Comparison of ENCODE assay signal across 19 cellular contexts in genomic region chr11:13713982-13714381, GRCh38.
DNase-seq lines count a peak whose midpoint lies in the region; ATAC-seq lines count a peak whose summit lies in the region.
"Had no signal": no experiment of that assay in that cellular context is flagged by ENCODE, and none has a peak within 500 bp of the region (broad histone marks: within the 10 kb centered on the region; RNA-seq: fewer than 3 reads in every experiment).

No MANE protein-coding gene starts in this region.

- peaks cover 36 to 39% of the 10 kb centered on the region in 2 donors for H3K36me3 Mint-ChIP-seq in stimulated activated naive B cell treated with anti-CD40 and anti-IgM and Interleukin-4, amounts not matched to agents 10 μg/mL and 1 μg/mL and 100 μg/mL, for 72 hours
- peaks cover 44% of the 10 kb centered on the region for H3K36me3 Mint-ChIP-seq in effector memory CD8-positive, alpha-beta T cell (ENCODE audit: insufficient read depth)

- H3K9me3 Mint-ChIP-seq in stimulated activated naive B cell treated with anti-CD40 and anti-IgM and Interleukin-4, amounts not matched to agents 10 μg/mL and 1 μg/mL and 100 μg/mL, for 72 hours = no peaks in the 10 kb centered on the region
- no peaks in the 10 kb centered on the region for H3K9me3 Mint-ChIP-seq in effector memory CD8-positive, alpha-beta T cell
- H3K9me3 Mint-ChIP-seq: CD14-positive monocyte, IgD-negative memory B cell had no signal

- H3K27me3 Mint-ChIP-seq in stimulated activated naive B cell treated with anti-CD40 and anti-IgM and Interleukin-4, amounts not matched to agents 10 μg/mL and 1 μg/mL and 100 μg/mL, for 72 hours = no peaks in the 10 kb centered on the region
- no peaks in the 10 kb centered on the region for H3K27me3 Mint-ChIP-seq in effector memory CD8-positive, alpha-beta T cell
- H3K27me3 Mint-ChIP-seq: IgD-negative memory B cell had no signal

- no peaks in the 10 kb centered on the region for H3K4me1 Mint-ChIP-seq in stimulated activated naive B cell treated with anti-CD40 and anti-IgM and Interleukin-4, amounts not matched to agents 10 μg/mL and 1 μg/mL and 100 μg/mL, for 72 hours
- H3K4me1 Mint-ChIP-seq in effector memory CD8-positive, alpha-beta T cell (ENCODE audit: low read depth in 2 of 2) = peaks cover 14 to 20% of the 10 kb centered on the region in 2 donors
- H3K4me1 Mint-ChIP-seq: CD14-positive monocyte had no signal

- DNase-seq in NOMO-1 treated with DMSO at 0.1 percent for 48 hours (lab: John Stamatoyannopoulos, UW; ENCODE audit: unreplicated experiment) (peak; percentile 56), NOMO-1 treated with dmso at 0.1 percent for 144 hours (lab: John Stamatoyannopoulos, UW; ENCODE audit: unreplicated experiment) (no peak), NCI-H345 treated with DMSO at 0.1 percent for 48 hours (lab: John Stamatoyannopoulos, UW; ENCODE audit: unreplicated experiment) (no peak)
- DNase-seq in stimulated activated naive B cell treated with anti-CD40 and anti-IgM and Interleukin-4, amounts not matched to agents 10 μg/mL and 1 μg/mL and 100 μg/mL, for 72 hours = no peak
- DNase-seq in effector memory CD8-positive, alpha-beta T cell = no peak
- DNase-seq: DMS79 treated with DMSO at 0.1 percent for 48 hours, Karpas-422, NCI-H1092 treated with DMSO at 0.1 percent for 48 hours, NCI-H1694, NCI-H2081 treated with DMSO at 0.1 percent for 48 hours, NCI-H748 treated with DMSO at 0.1 percent for 48 hours, SJCRH30, T1000 had no signal

- peak; percentile 46 for ATAC-seq in HG02798 (IDR thresholded peaks at IDR 0.05; ENCODE audit: poor library complexity, unreplicated experiment)
- peak; percentile 59 for ATAC-seq in HG03565 (IDR thresholded peaks at IDR 0.05; ENCODE audit: unreplicated experiment)
- ATAC-seq in stimulated activated naive B cell treated with anti-CD40 and anti-IgM and Interleukin-4, amounts not matched to agents 10 μg/mL and 1 μg/mL and 100 μg/mL, for 72 hours (replicated peaks) = peak; percentile 60 to 69
- no peak for ATAC-seq in GM18498 (IDR thresholded peaks at IDR 0.05; ENCODE audit: unreplicated experiment)
- ATAC-seq in effector memory CD8-positive, alpha-beta T cell (replicated peaks) = no peak
- ATAC-seq: Panc1 had no signal

- H3K27ac Mint-ChIP-seq in stimulated activated naive B cell treated with anti-CD40 and anti-IgM and Interleukin-4, amounts not matched to agents 10 μg/mL and 1 μg/mL and 100 μg/mL, for 72 hours = no peak overlapping the region
- no peak overlapping the region for H3K27ac Mint-ChIP-seq in effector memory CD8-positive, alpha-beta T cell
- H3K27ac Mint-ChIP-seq: CD14-positive monocyte, IgD-negative memory B cell had no signal

- no peak overlapping the region for H3K4me3 Mint-ChIP-seq in stimulated activated naive B cell treated with anti-CD40 and anti-IgM and Interleukin-4, amounts not matched to agents 10 μg/mL and 1 μg/mL and 100 μg/mL, for 72 hours
- H3K4me3 Mint-ChIP-seq in effector memory CD8-positive, alpha-beta T cell = no peak overlapping the region
- H3K4me3 Mint-ChIP-seq: CD14-positive monocyte, IgD-negative memory B cell had no signal

Comparison
In these comparisons a context has a peak if more than half of its experiments do, and no peak if none do; other contexts are left out.
1. ATAC-seq: peak in HG02798 (single experiment), HG03565 (single experiment) and stimulated activated naive B cell treated with anti-CD40 and anti-IgM and Interleukin-4, amounts not matched to agents 10 μg/mL and 1 μg/mL and 100 μg/mL, for 72 hours (2 of 2); none in GM18498 (single experiment) and effector memory CD8-positive, alpha-beta T cell (single experiment).